In the genomic region with DNA sequence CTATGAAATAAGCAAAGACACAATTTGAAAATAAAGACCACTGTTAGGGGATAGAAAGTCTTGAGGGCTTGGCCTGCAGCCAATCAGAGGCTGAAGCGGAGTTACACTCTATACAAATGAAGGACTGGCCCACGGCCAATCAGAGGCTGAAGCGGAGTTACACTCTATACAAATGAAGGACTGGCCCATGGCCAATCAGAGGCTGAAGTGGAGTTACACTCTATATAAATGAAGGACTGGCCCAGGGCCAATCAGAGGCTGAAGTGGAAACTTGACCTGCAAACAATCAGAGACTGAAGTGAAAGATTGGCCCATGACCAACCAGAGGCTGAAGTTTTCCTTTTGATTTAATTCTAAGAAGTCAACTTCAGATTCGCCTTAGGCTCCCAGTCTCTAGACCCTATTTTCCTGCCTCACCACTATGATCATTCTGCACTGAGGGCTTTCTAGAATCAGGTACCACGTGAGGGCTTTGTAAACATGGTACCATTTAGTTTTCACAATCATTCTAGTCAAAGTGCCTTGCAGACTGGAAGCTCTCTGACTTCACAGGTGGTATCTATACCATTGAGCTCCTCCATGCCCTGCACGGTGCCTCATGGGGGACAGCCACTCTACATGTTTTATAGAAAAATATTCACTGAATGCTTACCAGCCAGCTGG, we compare ENCODE assay signal across 11 cellular contexts.
A peak's percentile ranks its signal among the peaks of the same experiment; 100 is the strongest.
DNase-seq lines count a peak whose midpoint lies in the region; ATAC-seq and TF ChIP-seq lines count a peak whose summit lies in the region.
"Had no signal": no experiment of that assay in that cellular context is flagged by ENCODE, and none has a peak within 500 bp of the region (broad histone marks: within the 10 kb centered on the region; RNA-seq: fewer than 3 reads in every experiment).

No MANE protein-coding gene starts in this region.

- peak overlapping the region in 1 of 5 donors; percentile 12 for H3K9ac ChIP-seq in subcutaneous abdominal adipose tissue (ENCODE audit: low read length in 5 of 5)

- peaks cover 5% of the 10 kb centered on the region for H3K27me3 Mint-ChIP-seq in T-helper 2 cell treated with Interferon-gamma antibody and Interleukin-4, amounts not matched to agents 5 μg/mL and 100 μg/mL, for 36 hours (ENCODE audit: low read depth)

- H3K4me3 ChIP-seq in adrenal gland (no peak overlapping the region), hepatocyte (no peak overlapping the region), subcutaneous abdominal adipose tissue (ENCODE audit: low read depth in 1 of 5, low read length in 5 of 5) (peak overlapping the region in 3 of 5 donors; percentile 19 to 49 (median 37))
- H3K4me3 ChIP-seq: prostate gland had no signal

- ATAC-seq in HG03342 (IDR thresholded peaks at IDR 0.05; ENCODE audit: unreplicated experiment): no peak
- no peak for ATAC-seq in GM21825 (IDR thresholded peaks at IDR 0.05; ENCODE audit: unreplicated experiment)
- ATAC-seq: foreskin keratinocyte had no signal

- TF ChIP-seq CTCF in adrenal gland (IDR thresholded peaks at IDR 0.05): no peak
- TF ChIP-seq CTCF in hepatocyte (IDR thresholded peaks at IDR 0.05; ENCODE audit: poor library complexity): no peak

- TF ChIP-seq POLR2A in adrenal gland (IDR thresholded peaks at IDR 0.05): no peak

- no peak overlapping the region for H3K27ac Mint-ChIP-seq in T-helper 2 cell treated with Interferon-gamma antibody and Interleukin-4, amounts not matched to agents 5 μg/mL and 100 μg/mL, for 36 hours

- intact Hi-C loops in adrenal gland (cut with DNase I): loop anchor here in 1 of 2 donors (10.0 kb wide), 1 partner anchor 153 kb away; no protein-coding TSS in a partner anchor

- peaks cover 19% of the 10 kb centered on the region for H3K4me1 Mint-ChIP-seq in T-helper 2 cell treated with Interferon-gamma antibody and Interleukin-4, amounts not matched to agents 5 μg/mL and 100 μg/mL, for 36 hours (ENCODE audit: low read depth)

- 37 to 57% (median 47%) methylated on average over 6 of the region's 6 CpGs for WGBS in adrenal gland, 4 donors
- WGBS in hepatocyte (ENCODE audit: low lambda C conversion rate, missing lambda C conversion rate): 65% methylated on average over 6 of the region's 6 CpGs

- H4K20me1 ChIP-seq in hepatocyte (ENCODE audit: insufficient read depth, poor library complexity, severe bottlenecking): no peaks in the 10 kb centered on the region

- no peaks in the 10 kb centered on the region for H3K9me3 Mint-ChIP-seq in T-helper 2 cell treated with Interferon-gamma antibody and Interleukin-4, amounts not matched to agents 5 μg/mL and 100 μg/mL, for 36 hours

- no peak overlapping the region for H2AFZ ChIP-seq in hepatocyte

- no peaks in the 10 kb centered on the region for H3K9me2 ChIP-seq in hepatocyte (replicated peaks; ENCODE audit: insufficient read depth)

- H3K36me3 ChIP-seq in adrenal gland (replicated peaks in 1 of 2) (peaks cover 0 to 15% of the 10 kb centered on the region in 2 donors), hepatocyte (replicated peaks; ENCODE audit: insufficient read depth, low read depth) (no peaks in the 10 kb centered on the region), subcutaneous abdominal adipose tissue (ENCODE audit: control insufficient read depth in 5 of 5, insufficient read depth in 5 of 5, low read length in 5 of 5) (peaks cover 2 to 7% (median 3%) of the 10 kb centered on the region in 5 donors)
- H3K36me3 ChIP-seq: prostate gland had no signal

- H3K9me3 ChIP-seq in adrenal gland (replicated peaks in 1 of 3) (no peaks in the 10 kb centered on the region), hepatocyte (ENCODE audit: low read depth) (no peaks in the 10 kb centered on the region), subcutaneous abdominal adipose tissue (ENCODE audit: control insufficient read depth in 5 of 5, low read length in 5 of 5) (no peaks in the 10 kb centered on the region)
- H3K9me3 ChIP-seq: prostate gland had no signal

- no peaks in the 10 kb centered on the region for H3K27me3 ChIP-seq in adrenal gland
- no peaks in the 10 kb centered on the region for H3K27me3 ChIP-seq in hepatocyte
- no peaks in the 10 kb centered on the region for H3K27me3 ChIP-seq in subcutaneous abdominal adipose tissue (ENCODE audit: control insufficient read depth in 5 of 5, insufficient read depth in 4 of 5, low read length in 5 of 5)
- H3K27me3 ChIP-seq: foreskin keratinocyte had no signal

- H3K79me2 ChIP-seq in hepatocyte: no peaks in the 10 kb centered on the region

- H3K27ac ChIP-seq in adrenal gland: peak overlapping the region; percentile 22 to 89 (median 66)
- H3K27ac ChIP-seq in hepatocyte: peak overlapping the region; percentile 64
- H3K27ac ChIP-seq in subcutaneous abdominal adipose tissue (ENCODE audit: low read depth, low read length): peak overlapping the region; percentile 60
- H3K27ac ChIP-seq: foreskin keratinocyte, prostate gland had no signal

- H3K4me2 ChIP-seq in hepatocyte: peak overlapping the region; percentile 35

- H3K4me1 ChIP-seq in adrenal gland (replicated peaks in 1 of 2) (peaks cover 12 to 28% of the 10 kb centered on the region in 2 donors), hepatocyte (ENCODE audit: insufficient read depth) (peaks cover 8% of the 10 kb centered on the region), subcutaneous abdominal adipose tissue (ENCODE audit: control insufficient read depth in 5 of 5, insufficient read depth in 5 of 5, low read length in 5 of 5) (peaks cover 7 to 36% (median 16%) of the 10 kb centered on the region in 5 donors)
- H3K4me1 ChIP-seq: foreskin keratinocyte, prostate gland had no signal

- no peak overlapping the region for H3K4me3 Mint-ChIP-seq in T-helper 2 cell treated with Interferon-gamma antibody and Interleukin-4, amounts not matched to agents 5 μg/mL and 100 μg/mL, for 36 hours

- DNase-seq in NCI-H2029 treated with DMSO at 0.1 percent for 48 hours (lab: John Stamatoyannopoulos, UW) (peak; percentile 76), adrenal gland (peak; percentile 30 to 78 (median 60)), hepatocyte (ENCODE audit: low spot score) (peak; percentile 62), HCEC 1CT (no peak)
- DNase-seq in T-helper 2 cell treated with Interferon-gamma antibody and Interleukin-4, amounts not matched to agents 5 μg/mL and 100 μg/mL, for 36 hours (ENCODE audit: low spot score): no peak
- DNase-seq: activated gamma-delta T cell treated with Interleukin-2 at 50 U/mL for 16 hours, foreskin keratinocyte had no signal

- H3K36me3 Mint-ChIP-seq in T-helper 2 cell treated with Interferon-gamma antibody and Interleukin-4, amounts not matched to agents 5 μg/mL and 100 μg/mL, for 36 hours (ENCODE audit: low read depth): no peaks in the 10 kb centered on the region

Comparison
In these comparisons a context has a peak if more than half of its experiments do, and no peak if none do; other contexts are left out.
1. DNase-seq: peak in NCI-H2029 treated with DMSO at 0.1 percent for 48 hours (single experiment), adrenal gland (7 of 7) and hepatocyte (single experiment); none in HCEC 1CT (single experiment) and T-helper 2 cell treated with Interferon-gamma antibody and Interleukin-4, amounts not matched to agents 5 μg/mL and 100 μg/mL, for 36 hours (single experiment).
2. H3K4me3 ChIP-seq: peak in subcutaneous abdominal adipose tissue (3 of 5); none in adrenal gland (0 of 4) and hepatocyte (single experiment).
3. Peak in every context shown above with its lines, with median percentiles within 50 percentile points of each other: H3K27ac ChIP-seq.